In the genomic region with DNA sequence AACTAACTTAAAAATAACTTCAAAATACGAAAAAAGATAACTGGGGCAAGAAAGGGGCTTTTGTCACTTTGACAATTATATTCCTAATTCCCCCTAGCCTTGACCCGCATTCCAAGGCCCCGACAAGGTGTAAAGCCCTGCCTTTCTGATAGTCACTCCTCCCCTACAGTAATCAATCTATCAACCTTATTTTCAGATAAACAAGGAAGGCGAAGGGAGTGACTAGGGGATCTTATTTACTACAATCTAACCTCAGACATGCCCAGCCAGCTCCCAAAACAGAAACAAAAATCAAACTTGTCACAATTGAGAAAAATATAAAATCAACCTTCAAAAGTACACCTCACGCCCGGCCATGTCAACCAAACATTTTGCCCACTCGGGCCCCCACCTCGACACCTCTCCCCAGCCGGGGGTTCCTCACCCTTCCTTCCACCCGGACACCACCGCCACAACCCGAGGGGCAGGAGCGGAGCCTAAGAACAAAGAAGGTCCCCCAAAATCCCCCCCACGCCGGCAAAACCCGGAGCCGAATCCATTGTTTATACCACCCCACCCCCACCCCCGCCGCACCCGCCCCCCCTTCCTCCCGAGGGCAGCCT, we compare ENCODE assay signal across 1 cellular context.
TF ChIP-seq lines count a peak whose summit lies in the region.

No MANE protein-coding gene starts in this region.

TF ChIP-seq in GM12878, 131 proteins besides CTCF, POLR2A, EP300 and RAD21 (continued from another document):
- no peak for TF ChIP-seq ZBTB40 (IDR thresholded peaks at IDR 0.05; ENCODE audit: borderline replicate concordance)
- TF ChIP-seq, protein P1, sequence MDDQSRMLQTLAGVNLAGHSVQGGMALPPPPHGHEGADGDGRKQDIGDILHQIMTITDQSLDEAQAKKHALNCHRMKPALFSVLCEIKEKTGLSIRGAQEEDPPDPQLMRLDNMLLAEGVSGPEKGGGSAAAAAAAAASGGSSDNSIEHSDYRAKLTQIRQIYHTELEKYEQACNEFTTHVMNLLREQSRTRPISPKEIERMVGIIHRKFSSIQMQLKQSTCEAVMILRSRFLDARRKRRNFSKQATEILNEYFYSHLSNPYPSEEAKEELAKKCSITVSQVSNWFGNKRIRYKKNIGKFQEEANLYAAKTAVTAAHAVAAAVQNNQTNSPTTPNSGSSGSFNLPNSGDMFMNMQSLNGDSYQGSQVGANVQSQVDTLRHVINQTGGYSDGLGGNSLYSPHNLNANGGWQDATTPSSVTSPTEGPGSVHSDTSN (IDR thresholded peaks at IDR 0.05; ENCODE audit: insufficient replicate concordance, low read depth, low read length) = no peak
- no peak for TF ChIP-seq BHLHE40 (IDR thresholded peaks at IDR 0.05; ENCODE audit: borderline replicate concordance in 1 of 2, low read depth in 2 of 2, low read length in 1 of 2)
- no peak for TF ChIP-seq NRF1 (conservative IDR thresholded peaks at IDR 0.05; ENCODE audit: low read depth, low read length)
- no peak for TF ChIP-seq MTA3 (IDR thresholded peaks at IDR 0.05; ENCODE audit: borderline replicate concordance, low read length)
